Comparison of ENCODE assay signal across 8 cellular contexts in the genomic region with DNA sequence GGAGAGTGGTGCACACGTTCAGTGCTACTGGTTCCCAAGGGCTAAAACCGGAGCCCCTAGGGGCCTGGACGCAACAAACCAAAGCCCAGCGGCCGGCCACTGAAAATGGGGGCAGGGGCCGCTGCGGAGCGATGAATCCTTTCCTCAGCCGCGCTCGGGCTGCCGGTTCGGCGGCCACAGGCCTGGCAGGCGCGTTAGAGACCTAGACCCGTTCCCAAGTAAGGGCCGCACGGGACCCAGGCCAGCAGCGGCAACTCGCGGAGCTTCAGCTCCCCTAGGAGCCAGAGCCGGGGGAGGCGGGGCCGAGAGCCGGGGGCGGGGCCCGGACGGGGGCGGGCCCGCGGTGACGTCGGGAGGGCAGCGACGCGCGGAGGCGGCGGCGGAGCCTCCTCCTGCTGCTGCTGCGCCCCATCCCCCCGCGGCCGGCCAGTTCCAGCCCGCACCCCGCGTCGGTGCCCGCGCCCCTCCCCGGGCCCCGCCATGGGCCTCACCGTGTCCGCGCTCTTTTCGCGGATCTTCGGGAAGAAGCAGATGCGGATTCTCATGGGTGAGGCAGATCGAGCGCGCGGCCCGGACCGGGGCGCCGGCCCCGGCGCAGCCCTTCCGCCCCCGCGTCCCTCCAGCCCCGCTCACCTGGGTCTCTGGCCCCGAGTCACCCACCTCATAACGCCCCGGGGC. TPM values are rescaled to one million over a fixed set of nuclear protein-coding genes. Genes with fewer than 3 reads are reported as not detected.
DNase-seq lines count a peak whose midpoint lies in the region; ATAC-seq and TF ChIP-seq lines count a peak whose summit lies in the region.

A gene (plus strand): TSS at position 393 of the 678 bp plus-strand sequence. CDS start 88 bp downstream, at position 481.

- in situ Hi-C loops in IMR-90 (cut with MboI; ENCODE audit: low sequenced_read_pairs), result no loop called here

- peak; percentile 62 for ATAC-seq in GM21526 (IDR thresholded peaks at IDR 0.05; ENCODE audit: low FRiP score, unreplicated experiment)
- ATAC-seq in IMR-90 (ENCODE audit: low read depth), result peak; percentile 79
- peak; percentile 79 to 80 for ATAC-seq in activated T-cell treated with anti-CD3 and anti-CD28 coated beads, Interleukin-2, amount 50 U/mL, for 4 hours
- peak; percentile 95 for ATAC-seq in esophagus mucosa

- H4K5ac ChIP-seq in IMR-90 (ENCODE audit: low read depth, low read length), result peak within 1 kb of the TSS; percentile 96

- no peaks in the 10 kb centered on the region for H3K9me3 Mint-ChIP-seq in activated T-cell treated with anti-CD3 and anti-CD28 coated beads, Interleukin-2, amount 50 U/mL, for 4 hours

- peaks cover 20% of the 10 kb centered on the region for H4K20me1 ChIP-seq in IMR-90 (ENCODE audit: insufficient read depth, low read length)
- 0 out of 2 replicates have a peak, but pooled peaks cover 9% of the 10 kb centered on the region for H4K20me1 ChIP-seq in PC-9 (ENCODE audit: insufficient read depth)

- peak within 1 kb of the TSS; percentile 24; the same call in 1 of the 2 replicates for H3K56ac ChIP-seq in IMR-90 (ENCODE audit: extremely low read depth, insufficient read depth, low read length)

- H3K4me3 Mint-ChIP-seq in activated T-cell treated with anti-CD3 and anti-CD28 coated beads, Interleukin-2, amount 50 U/mL, for 4 hours, result peak within 1 kb of the TSS; percentile 93

- peak within 1 kb of the TSS; percentile 57 for H4K91ac ChIP-seq in IMR-90 (ENCODE audit: insufficient read depth, low read depth, low read length)

- no peak for TF ChIP-seq CTCF in IMR-90 (conservative IDR thresholded peaks at IDR 0.05; ENCODE audit: low read depth, low read length)
- TF ChIP-seq CTCF in PC-9 (conservative IDR thresholded peaks at IDR 0.05), result no peak

- H3K9me2 ChIP-seq in PC-9 (ENCODE audit: insufficient read depth), result no peaks in the 10 kb centered on the region

- peak within 1 kb of the TSS; percentile 20; the same call in 1 of the 2 replicates for H2BK120ac ChIP-seq in IMR-90 (ENCODE audit: low read depth, low read length)

- POLR2A ChIA-PET in IMR-90 (lab: Charles Lee; ENCODE audit: unreplicated experiment), result interaction anchor here (0.6 kb wide), 2 partner anchors 68 to 124 kb away, joined by 4 to 9 read pairs; no protein-coding TSS in a partner anchor
- POLR2A ChIA-PET in PC-9 (lab: Charles Lee; ENCODE audit: unreplicated experiment), result interaction anchor here (0.6 to 0.7 kb wide), 8 partner anchors 15 to 1466 kb away, joined by 3 to 16 read pairs (median 4); a partner anchor contains a TSS

- no peaks in the 10 kb centered on the region for H3K27me3 Mint-ChIP-seq in activated T-cell treated with anti-CD3 and anti-CD28 coated beads, Interleukin-2, amount 50 U/mL, for 4 hours (ENCODE audit: low read depth)

- peak within 1 kb of the TSS; percentile 92 for H2AK9ac ChIP-seq in IMR-90 (replicated peaks; ENCODE audit: low read depth, low read length, poor library complexity)

- peak within 1 kb of the TSS; percentile 92 for H3K9ac ChIP-seq in IMR-90 (ENCODE audit: low read depth, low read length)

- no peak for TF ChIP-seq RAD21 in IMR-90 (IDR thresholded peaks at IDR 0.05; ENCODE audit: low read length)

- peak within 1 kb of the TSS; percentile 83 for H3K27ac ChIP-seq in IMR-90 (ENCODE audit: insufficient read depth, low read length)
- H3K27ac ChIP-seq in PC-9, result 0 out of 2 replicates have a peak within 1 kb of the TSS, but pooled peaks have one; percentile 28
- peak within 1 kb of the TSS; percentile 69 for H3K27ac ChIP-seq in muscle layer of duodenum (ENCODE audit: low read length)

- H3K4me3 ChIP-seq in IMR-90 (ENCODE audit: insufficient read depth, low read depth, low read length) (peak within 1 kb of the TSS; percentile 80), PC-9 (peak within 1 kb of the TSS; percentile 98), muscle layer of duodenum (ENCODE audit: low read depth in 1 of 2, low read length in 2 of 2) (peak within 1 kb of the TSS; percentile 81 to 90)

- H2BK20ac ChIP-seq in IMR-90 (ENCODE audit: low read depth, low read length), result no peak within 1 kb of the TSS

- peak within 1 kb of the TSS; percentile 96 for H3K4me2 ChIP-seq in IMR-90 (ENCODE audit: low read depth, low read length)
- peak within 1 kb of the TSS; percentile 73 for H3K4me2 ChIP-seq in PC-9

- BruUV-seq in IMR-90 (replicated peaks; lab: Mats Ljungman, UMichigan), result no TSS peak
- no TSS peak for BruUV-seq in PC-9 (replicated peaks; lab: Mats Ljungman, UMichigan)

- peaks cover 14% of the 10 kb centered on the region for H3K36me3 Mint-ChIP-seq in activated T-cell treated with anti-CD3 and anti-CD28 coated beads, Interleukin-2, amount 50 U/mL, for 4 hours (ENCODE audit: insufficient read depth)

- H3K4ac ChIP-seq in IMR-90 (ENCODE audit: low read depth, low read length), result peak within 1 kb of the TSS; percentile 89

- H3K4me1 ChIP-seq in IMR-90 (ENCODE audit: control insufficient read depth, insufficient read depth, low read length) (peaks cover 19% of the 10 kb centered on the region), PC-9 (replicated peaks; ENCODE audit: insufficient read depth) (peaks cover 31% of the 10 kb centered on the region), muscle layer of duodenum (ENCODE audit: control insufficient read depth in 1 of 2, insufficient read depth in 2 of 2, low read length in 2 of 2) (peaks cover 24 to 43% of the 10 kb centered on the region in 2 donors)

- 3% methylated on average over 30 of the region's 77 CpGs; no CpG with 5 or more reads in 1 of the 2 experiments for WGBS in IMR-90 (ENCODE audit: extremely low coverage in 2 of 2, insufficient read length in 1 of 2), 2 experiments

- H2AK5ac ChIP-seq in IMR-90 (ENCODE audit: low read depth, low read length), result peak within 1 kb of the TSS; percentile 60

- H2AFZ ChIP-seq in IMR-90 (replicated peaks; ENCODE audit: low read length, poor library complexity) (peak within 1 kb of the TSS; percentile 99), PC-9 (peak within 1 kb of the TSS; percentile 100)

- dilution Hi-C loops in IMR-90 (cut with HindIII; ENCODE audit: low sequenced_read_pairs, unreplicated experiment), result no loop called here

- peaks cover 25 to 53% of the 10 kb centered on the region in 2 experiments for H3K79me1 ChIP-seq in IMR-90 (ENCODE audit: low read depth in 1 of 2, low read length in 2 of 2)

- peak; percentile 62 for TF ChIP-seq POLR2A in IMR-90 (IDR thresholded peaks at IDR 0.05; ENCODE audit: low read depth, low read length)

- H3K4me1 Mint-ChIP-seq in activated T-cell treated with anti-CD3 and anti-CD28 coated beads, Interleukin-2, amount 50 U/mL, for 4 hours (ENCODE audit: low read depth), result peaks cover 52% of the 10 kb centered on the region

- no peaks in the 10 kb centered on the region; the same call in 1 of the 2 replicates for H3F3A ChIP-seq in PC-9 (ENCODE audit: insufficient read depth, low read depth)

- H3K9me1 ChIP-seq in IMR-90 (ENCODE audit: insufficient read depth, low read length), result peaks cover 17% of the 10 kb centered on the region

- H3K9me3 ChIP-seq in IMR-90 (ENCODE audit: control insufficient read depth, insufficient read depth, low read length) (no peaks in the 10 kb centered on the region), PC-9 (ENCODE audit: insufficient read depth, low read depth) (no peaks in the 10 kb centered on the region), muscle layer of duodenum (ENCODE audit: control insufficient read depth in 1 of 2, low read length in 2 of 2) (no peaks in the 10 kb centered on the region)

- H3K14ac ChIP-seq in IMR-90 (replicated peaks; ENCODE audit: low read depth, low read length), result peak within 1 kb of the TSS; percentile 96

- CTCF ChIA-PET in IMR-90 (lab: Yijun Ruan, JAX) (interaction anchor here (1.1 to 2.0 kb wide), 3 partner anchors 10 to 622 kb away, joined by 3 to 7 read pairs (median 5); no protein-coding TSS in a partner anchor), PC-9 (lab: Charles Lee) (interaction anchor here (0.6 kb wide), 3 partner anchors 99 to 583 kb away, joined by 6 to 11 read pairs (median 10); no protein-coding TSS in a partner anchor)

- intact Hi-C loops in IMR-90 (cut with micrococcal nuclease), result loop anchor here (2.0 to 10.0 kb wide), 5 partner anchors 45 to 621 kb away; a partner anchor contains a TSS
- intact Hi-C loops in PC-9 (cut with micrococcal nuclease; ENCODE audit: unreplicated experiment), result loop anchor here (1.0 to 5.0 kb wide), 3 partner anchors 64 to 434 kb away; a partner anchor contains a TSS

- peak within 1 kb of the TSS; percentile 67 for H2BK5ac ChIP-seq in IMR-90 (ENCODE audit: low read depth, low read length, poor library complexity, severe bottlenecking)

- H2BK15ac ChIP-seq in IMR-90 (ENCODE audit: low read depth, low read length), result no peak within 1 kb of the TSS; the same call in 2 of the 3 replicates

- peak within 1 kb of the TSS; percentile 79 for H3K23ac ChIP-seq in IMR-90 (ENCODE audit: low read depth, low read length)

- peak within 1 kb of the TSS; percentile 78 for H3K18ac ChIP-seq in IMR-90 (ENCODE audit: low read depth, low read length)

- DNase-seq in DMS 273 treated with DMSO at 0.1 percent for 48 hours (lab: John Stamatoyannopoulos, UW), result peak; percentile 16
- DNase-seq in IMR-90, result peak; percentile 72
- DNase-seq in PC-9, result peak; percentile 54 to 92
- peak; percentile 89 for DNase-seq in activated T-cell treated with anti-CD3 and anti-CD28 coated beads, Interleukin-2, amount 50 U/mL, for 4 hours
- peak; percentile 72 to 83 for DNase-seq in stimulated activated CD8-positive, alpha-beta memory T cell treated with anti-CD3 and anti-CD28 coated beads, Interleukin-7, amount 100 ng/mL, for 4 hours (ENCODE audit: low read depth in 2 of 2)

- H3K36me3 ChIP-seq in IMR-90 (ENCODE audit: control insufficient read depth, insufficient read depth, low read length) (peaks cover 14% of the 10 kb centered on the region), PC-9 (ENCODE audit: low read depth) (0 out of 2 replicates have a peak, but pooled peaks cover 11% of the 10 kb centered on the region), muscle layer of duodenum (ENCODE audit: control insufficient read depth in 1 of 2, insufficient read depth in 2 of 2, low read length in 2 of 2) (peaks cover 17 to 18% of the 10 kb centered on the region in 2 donors)

- H3K79me2 ChIP-seq in PC-9 (ENCODE audit: low read depth), result peaks cover 37% of the 10 kb centered on the region

- peak within 1 kb of the TSS; percentile 59 to 97 for H4K8ac ChIP-seq in IMR-90 (ENCODE audit: low read depth in 2 of 2, low read length in 2 of 2)

- no peaks in the 10 kb centered on the region for H3K27me3 ChIP-seq in IMR-90 (ENCODE audit: control insufficient read depth, insufficient read depth, low read length)
- no peaks in the 10 kb centered on the region for H3K27me3 ChIP-seq in PC-9 (ENCODE audit: insufficient read depth, low read depth)
- H3K27me3 ChIP-seq in muscle layer of duodenum (ENCODE audit: low read depth, low read length), result no peaks in the 10 kb centered on the region

TF ChIP-seq in IMR-90, 13 proteins besides CTCF, POLR2A, EP300 and RAD21 (continues in another document):
- peak; percentile 67 for TF ChIP-seq BHLHE40 (IDR thresholded peaks at IDR 0.05; ENCODE audit: low read depth, low read length)

RNA-seq across cellular contexts. Expression of the gene that starts here (rescaled TPM):
- 113 and 128 TPM in 2 replicates for total RNA-seq in IMR-90 (2012; rRNA removed)
- 274 and 288 TPM in 2 replicates for polyA plus RNA-seq in IMR-90 (2012; rRNA removed)
- 222 and 398 TPM in 2 replicates for polyA plus RNA-seq in IMR-90 (2012; cell fraction: cytosol; rRNA removed)
- polyA plus RNA-seq in IMR-90 (2012; cell fraction: nucleus; rRNA removed; ENCODE audit: low replicate concordance), result 164 and 280 TPM in 2 replicates
- 227 and 299 TPM in 2 replicates for total RNA-seq in PC-9 (2021)
- total RNA-seq in activated T-cell treated with anti-CD3 and anti-CD28 coated beads, Interleukin-2, amount 50 U/mL, for 4 hours, result 100 to 1,000 TPM in 2 of 3 donors, 10 to 100 TPM in 1; 94.0 to 116 (median 104) TPM
- total RNA-seq in esophagus mucosa, result 197 TPM

Comparison
In these comparisons a context has a peak if more than half of its experiments do, and no peak if none do; other contexts are left out.
1. Peak in every context shown above with its lines: DNase-seq, ATAC-seq, H3K4me3 ChIP-seq and H3K27ac ChIP-seq.
2. DNase-seq: peak in every context shown above with its lines; median percentile 89 in activated T-cell treated with anti-CD3 and anti-CD28 coated beads, Interleukin-2, amount 50 U/mL, for 4 hours; 78 in stimulated activated CD8-positive, alpha-beta memory T cell treated with anti-CD3 and anti-CD28 coated beads, Interleukin-7, amount 100 ng/mL, for 4 hours; 73 in PC-9; 72 in IMR-90; 16 in DMS 273 treated with DMSO at 0.1 percent for 48 hours.
3. H3K27ac ChIP-seq: peak in every context shown above with its lines; median percentile 83 in IMR-90; 69 in muscle layer of duodenum; 28 in PC-9.